9 cellular contexts compared by ENCODE assay signal in the genomic region with DNA sequence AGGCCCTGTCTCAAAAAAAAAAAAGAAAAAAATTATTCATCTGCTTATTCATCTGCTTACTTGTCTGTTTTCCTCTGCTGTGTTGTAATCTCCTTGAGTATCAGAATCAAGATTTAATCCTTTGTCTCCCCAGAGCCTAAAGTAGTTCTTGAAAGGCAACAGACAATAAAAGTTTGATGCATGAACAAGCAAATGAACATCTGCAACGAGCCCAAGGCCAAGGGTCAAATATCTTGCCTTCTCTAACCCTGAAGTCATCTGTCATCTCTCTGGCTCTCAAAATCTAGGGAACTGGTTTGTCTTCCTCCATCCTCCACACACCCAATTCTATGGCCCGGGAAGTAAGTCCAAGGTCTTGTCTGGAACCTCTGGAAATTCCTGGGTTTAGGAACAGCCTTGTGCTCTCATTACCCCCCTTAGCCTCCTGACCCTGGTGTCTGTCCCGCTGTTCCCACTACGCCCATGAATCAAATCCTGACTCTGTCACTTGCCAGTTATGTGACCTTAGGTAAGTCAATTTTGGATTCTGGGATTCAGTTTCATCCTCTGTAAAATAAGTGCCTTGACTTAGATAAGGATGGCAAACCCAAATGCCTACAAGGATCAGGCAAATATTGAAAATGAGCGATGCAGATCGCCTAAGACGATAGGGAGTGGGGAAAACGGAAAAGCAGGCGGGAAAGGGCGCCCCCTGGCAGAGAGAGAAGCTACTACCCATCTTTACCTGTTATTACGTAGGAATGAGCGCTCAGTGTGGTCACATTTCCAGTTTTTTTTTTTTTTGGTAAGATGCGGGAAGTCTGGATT.
A peak's percentile ranks its signal among the peaks of the same experiment; 100 is the strongest.
DNase-seq lines count a peak whose midpoint lies in the region; ATAC-seq, FAIRE-seq and TF ChIP-seq lines count a peak whose summit lies in the region.
"Had no signal": no experiment of that assay in that cellular context is flagged by ENCODE, and none has a peak within 500 bp of the region (broad histone marks: within the 10 kb centered on the region; RNA-seq: fewer than 3 reads in every experiment).

No MANE protein-coding gene starts in this region.

- TF ChIP-seq CTCF in D721Med (IDR thresholded peaks at IDR 0.05; ENCODE audit: insufficient read depth, missing control alignments) (peak; percentile 64), astrocyte (IDR thresholded peaks at IDR 0.05; ENCODE audit: insufficient read depth, low read depth, low read length) (peak; percentile 33), lower lobe of right lung (IDR thresholded peaks at IDR 0.05) (peak; percentile 55)

- H3K27me3 Mint-ChIP-seq in astrocyte (ENCODE audit: low read depth, unreplicated experiment): no peaks in the 10 kb centered on the region

- H3K4me2 ChIP-seq in astrocyte (ENCODE audit: low read length): no peak overlapping the region

- H3K36me3 ChIP-seq in astrocyte (ENCODE audit: insufficient read depth, low read length) (no peaks in the 10 kb centered on the region), lower lobe of right lung (no peaks in the 10 kb centered on the region)

- no peak overlapping the region for H3K27ac Mint-ChIP-seq in astrocyte (ENCODE audit: unreplicated experiment)

- H3K4me3 ChIP-seq in astrocyte (ENCODE audit: insufficient read depth, low read depth, low read length) (no peak overlapping the region), lower lobe of right lung (no peak overlapping the region)

- no peak overlapping the region for H3K4me3 Mint-ChIP-seq in astrocyte (ENCODE audit: unreplicated experiment)

- no peak for DNase-seq in D721Med (ENCODE audit: insufficient read length, low spot score)
- DNase-seq in astrocyte (ENCODE audit: low read depth): no peak
- DNase-seq in lower lobe of right lung: peak; percentile 53
- no peak for DNase-seq in H4 (ENCODE audit: low spot score)
- no peak for DNase-seq in KG1 (lab: John Stamatoyannopoulos, UW)
- no peak for DNase-seq in pons (ENCODE audit: low spot score)
- DNase-seq in SW 1271 (lab: John Stamatoyannopoulos, UW): no peak

- no peaks in the 10 kb centered on the region for H4K20me1 ChIP-seq in astrocyte (ENCODE audit: insufficient read depth, low read length)

- H3K9me3 ChIP-seq in astrocyte (ENCODE audit: insufficient read depth, low read depth, low read length) (no peaks in the 10 kb centered on the region), lower lobe of right lung (no peaks in the 10 kb centered on the region)

- H3K27ac ChIP-seq in astrocyte (ENCODE audit: low read depth, low read length) (no peak overlapping the region), lower lobe of right lung (no peak overlapping the region)
- H3K27ac ChIP-seq: HL-60 had no signal

- intact Hi-C loops in lower lobe of right lung (cut with DNase I): no loop called here

- H3K9me3 Mint-ChIP-seq in astrocyte (ENCODE audit: unreplicated experiment): no peaks in the 10 kb centered on the region

- peaks cover 2% of the 10 kb centered on the region for H3K4me1 Mint-ChIP-seq in astrocyte (ENCODE audit: low read depth, unreplicated experiment)

- no peaks in the 10 kb centered on the region for H3K79me2 ChIP-seq in astrocyte (ENCODE audit: insufficient read depth, low read length)

- FAIRE-seq in D721Med (lab: Jason Lieb, UNC): no peak
- FAIRE-seq in astrocyte (lab: Jason Lieb, UNC): no peak

- H3K9ac ChIP-seq in astrocyte (ENCODE audit: low read length): no peak overlapping the region

- no peaks in the 10 kb centered on the region for H3K36me3 Mint-ChIP-seq in astrocyte (ENCODE audit: low read depth, unreplicated experiment)

- H2AFZ ChIP-seq in astrocyte (ENCODE audit: low read depth, low read length): no peak overlapping the region

- peak; percentile 54 for ATAC-seq in HG03354 (IDR thresholded peaks at IDR 0.05; ENCODE audit: poor library complexity, severe bottlenecking, unreplicated experiment)
- ATAC-seq in lower lobe of right lung: peak; percentile 74 to 88

- H3K27me3 ChIP-seq in astrocyte (ENCODE audit: insufficient read depth, low read length) (peaks cover 7% of the 10 kb centered on the region), lower lobe of right lung (ENCODE audit: low read depth) (no peaks in the 10 kb centered on the region)

- no peaks in the 10 kb centered on the region for H3K4me1 ChIP-seq in astrocyte (ENCODE audit: insufficient read depth, low read length)
- H3K4me1 ChIP-seq in lower lobe of right lung: no peaks in the 10 kb centered on the region
